In genomic region chr6:111486475-111486874, GRCh38 we compare ENCODE assay signal across 15 cellular contexts. TPM values are rescaled to one million over a fixed set of nuclear protein-coding genes. Genes with fewer than 3 reads are reported as not detected.
DNase-seq lines count a peak whose midpoint lies in the region; ATAC-seq and TF ChIP-seq lines count a peak whose summit lies in the region.
"Had no signal": no experiment of that assay in that cellular context is flagged by ENCODE, and none has a peak within 500 bp of the region (broad histone marks: within the 10 kb centered on the region; RNA-seq: fewer than 3 reads in every experiment).

No MANE protein-coding gene starts in this region.

- peaks cover 56% of the 10 kb centered on the region for H3K4me1 ChIP-seq in BLaER1
- H3K4me1 ChIP-seq in DND-41 (ENCODE audit: insufficient read depth, low read length) = peaks cover 47% of the 10 kb centered on the region
- H3K4me1 ChIP-seq in MM.1S (ENCODE audit: low read length) = peaks cover 17% of the 10 kb centered on the region

- no peak overlapping the region; the same call in 1 of the 2 replicates for H3K27ac ChIP-seq in BLaER1
- H3K27ac ChIP-seq in DND-41 (ENCODE audit: low read length) = peak overlapping the region; percentile 54
- H3K27ac ChIP-seq in MM.1S (ENCODE audit: low read length) = no peak overlapping the region

- H3K9me3 ChIP-seq in BLaER1 = no peaks in the 10 kb centered on the region
- no peaks in the 10 kb centered on the region for H3K9me3 ChIP-seq in DND-41 (ENCODE audit: insufficient read depth, low read length, severe bottlenecking)
- no peaks in the 10 kb centered on the region for H3K9me3 ChIP-seq in MM.1S (replicated peaks; ENCODE audit: insufficient read depth, low read length)
- H3K9me3 ChIP-seq: gastroesophageal sphincter had no signal

- no peaks in the 10 kb centered on the region for H3K27me3 Mint-ChIP-seq in activated naive CD8-positive, alpha-beta T cell treated with anti-CD3 and anti-CD28 coated beads, Interleukin-2, amount 50 U/mL, for 24 hours
- H3K27me3 Mint-ChIP-seq in natural killer cell (ENCODE audit: low read depth in 2 of 2) = no peaks in the 10 kb centered on the region
- no peaks in the 10 kb centered on the region for H3K27me3 Mint-ChIP-seq in stimulated activated memory B cell treated with anti-CD40 and anti-IgM and Interleukin-4, amounts not matched to agents 10 μg/mL and 1 μg/mL and 100 μg/mL, for 72 hours

- H3K27me3 ChIP-seq in BLaER1 = no peaks in the 10 kb centered on the region
- H3K27me3 ChIP-seq in DND-41 (ENCODE audit: insufficient read depth, low read length, poor library complexity) = no peaks in the 10 kb centered on the region
- H3K27me3 ChIP-seq in MM.1S (replicated peaks; ENCODE audit: insufficient read depth, low read length) = no peaks in the 10 kb centered on the region
- H3K27me3 ChIP-seq: gastroesophageal sphincter had no signal

- H3K27ac Mint-ChIP-seq in activated naive CD8-positive, alpha-beta T cell treated with anti-CD3 and anti-CD28 coated beads, Interleukin-2, amount 50 U/mL, for 24 hours = peak overlapping the region; percentile 79
- peak overlapping the region; percentile 78 to 90 for H3K27ac Mint-ChIP-seq in natural killer cell
- no peak overlapping the region for H3K27ac Mint-ChIP-seq in stimulated activated memory B cell treated with anti-CD40 and anti-IgM and Interleukin-4, amounts not matched to agents 10 μg/mL and 1 μg/mL and 100 μg/mL, for 72 hours

- peak overlapping the region; percentile 14 for H3K4me3 Mint-ChIP-seq in activated naive CD8-positive, alpha-beta T cell treated with anti-CD3 and anti-CD28 coated beads, Interleukin-2, amount 50 U/mL, for 24 hours
- no peak overlapping the region for H3K4me3 Mint-ChIP-seq in natural killer cell
- no peak overlapping the region for H3K4me3 Mint-ChIP-seq in stimulated activated memory B cell treated with anti-CD40 and anti-IgM and Interleukin-4, amounts not matched to agents 10 μg/mL and 1 μg/mL and 100 μg/mL, for 72 hours

- TF ChIP-seq CTCF in DND-41 (IDR thresholded peaks at IDR 0.05; ENCODE audit: borderline replicate concordance, extremely low read depth, low read length, poor library complexity, severe bottlenecking) = no peak
- TF ChIP-seq CTCF in natural killer cell (IDR thresholded peaks at IDR 0.05) = no peak
- no peak for TF ChIP-seq CTCF in MM.1S (IDR thresholded peaks at IDR 0.05; ENCODE audit: low read length)

- H3K4me1 Mint-ChIP-seq in activated naive CD8-positive, alpha-beta T cell treated with anti-CD3 and anti-CD28 coated beads, Interleukin-2, amount 50 U/mL, for 24 hours = peaks cover 43% of the 10 kb centered on the region
- H3K4me1 Mint-ChIP-seq in natural killer cell = peaks cover 38 to 39% of the 10 kb centered on the region in 2 donors
- peaks cover 42% of the 10 kb centered on the region for H3K4me1 Mint-ChIP-seq in stimulated activated memory B cell treated with anti-CD40 and anti-IgM and Interleukin-4, amounts not matched to agents 10 μg/mL and 1 μg/mL and 100 μg/mL, for 72 hours

- peaks cover 22% of the 10 kb centered on the region for H3F3A ChIP-seq in MM.1S (ENCODE audit: insufficient read depth, low read length)

- H3K4me3 ChIP-seq in BLaER1 (no peak overlapping the region), DND-41 (ENCODE audit: low read depth in 1 of 2, low read length in 2 of 2) (peak overlapping the region in 1 of 2 experiments; percentile 6; a peak in 1 of 4 replicates), MM.1S (ENCODE audit: low read length) (no peak overlapping the region)
- H3K4me3 ChIP-seq: gastroesophageal sphincter, GM23248 had no signal

- H3K79me2 ChIP-seq in DND-41 (ENCODE audit: insufficient read depth, low read length) (peaks cover 98% of the 10 kb centered on the region), MM.1S (ENCODE audit: low read length) (peaks cover 49% of the 10 kb centered on the region)

- intact Hi-C loops in natural killer cell (cut with micrococcal nuclease) = loop anchor here (10.0 kb wide), 1 partner anchor 558 kb away; no protein-coding TSS in a partner anchor

- peaks cover 34% of the 10 kb centered on the region for H4K20me1 ChIP-seq in BLaER1
- H4K20me1 ChIP-seq in DND-41 (ENCODE audit: insufficient read depth, low read length) = peaks cover 14% of the 10 kb centered on the region; the same call in 1 of the 2 replicates
- no peaks in the 10 kb centered on the region for H4K20me1 ChIP-seq in MM.1S (ENCODE audit: insufficient read depth, low read length)

- no peaks in the 10 kb centered on the region for H3K9me3 Mint-ChIP-seq in activated naive CD8-positive, alpha-beta T cell treated with anti-CD3 and anti-CD28 coated beads, Interleukin-2, amount 50 U/mL, for 24 hours
- no peaks in the 10 kb centered on the region for H3K9me3 Mint-ChIP-seq in natural killer cell
- no peaks in the 10 kb centered on the region for H3K9me3 Mint-ChIP-seq in stimulated activated memory B cell treated with anti-CD40 and anti-IgM and Interleukin-4, amounts not matched to agents 10 μg/mL and 1 μg/mL and 100 μg/mL, for 72 hours

- H3K36me3 ChIP-seq in BLaER1 = peaks cover 21% of the 10 kb centered on the region
- peaks cover 25% of the 10 kb centered on the region for H3K36me3 ChIP-seq in DND-41 (ENCODE audit: insufficient read depth, low read length)
- no peaks in the 10 kb centered on the region; the same call in 1 of the 2 replicates for H3K36me3 ChIP-seq in MM.1S (replicated peaks; ENCODE audit: insufficient read depth, low read length)

- no peaks in the 10 kb centered on the region for H3K9me2 ChIP-seq in MM.1S (replicated peaks; ENCODE audit: insufficient read depth, low read length)

- no peak overlapping the region for H3K9ac ChIP-seq in BLaER1
- H3K9ac ChIP-seq in DND-41 (ENCODE audit: low read depth, low read length) = no peak overlapping the region
- H3K9ac ChIP-seq in MM.1S (ENCODE audit: low read length) = no peak overlapping the region
- H3K9ac ChIP-seq: GM23248 had no signal

- H3K4me2 ChIP-seq in BLaER1 (peak overlapping the region; percentile 88), DND-41 (ENCODE audit: insufficient read depth, low read length) (peak overlapping the region; percentile 45; the same call in 1 of the 2 replicates), MM.1S (ENCODE audit: low read depth, low read length) (no peak overlapping the region)

- no peak for ATAC-seq in DND-41 (ENCODE audit: insufficient read depth, low read depth)
- ATAC-seq in activated naive CD8-positive, alpha-beta T cell treated with anti-CD3 and anti-CD28 coated beads, Interleukin-2, amount 50 U/mL, for 24 hours = no peak
- no peak for ATAC-seq in natural killer cell
- no peak for ATAC-seq in HG02798 (IDR thresholded peaks at IDR 0.05; ENCODE audit: poor library complexity, unreplicated experiment)
- no peak for ATAC-seq in stimulated activated memory B cell treated with anti-CD40 and anti-IgM and Interleukin-4, amounts not matched to agents 10 μg/mL and 1 μg/mL and 100 μg/mL, for 72 hours
- no peak for ATAC-seq in GM18517 (IDR thresholded peaks at IDR 0.05; ENCODE audit: unreplicated experiment)
- ATAC-seq: gastroesophageal sphincter, HepG2 had no signal

- H3K36me3 Mint-ChIP-seq in activated naive CD8-positive, alpha-beta T cell treated with anti-CD3 and anti-CD28 coated beads, Interleukin-2, amount 50 U/mL, for 24 hours (ENCODE audit: low read depth) = peaks cover 20% of the 10 kb centered on the region
- H3K36me3 Mint-ChIP-seq in natural killer cell = no peaks in the 10 kb centered on the region
- peaks cover 21% of the 10 kb centered on the region for H3K36me3 Mint-ChIP-seq in stimulated activated memory B cell treated with anti-CD40 and anti-IgM and Interleukin-4, amounts not matched to agents 10 μg/mL and 1 μg/mL and 100 μg/mL, for 72 hours

- DNase-seq in DND-41 (no peak), natural killer cell (no peak), MM.1S (no peak)
- DNase-seq in activated naive CD8-positive, alpha-beta T cell treated with anti-CD3 and anti-CD28 coated beads, Interleukin-2, amount 50 U/mL, for 24 hours = no peak
- DNase-seq: DMS79; GM23248; NCI-H1092 treated with DMSO at 0.1 percent for 48 hours; stimulated activated naive CD4-positive, alpha-beta T cell; T-helper 9 cell had no signal

- H2AFZ ChIP-seq in DND-41 (ENCODE audit: low read depth, low read length) (no peak overlapping the region), MM.1S (ENCODE audit: low read length) (no peak overlapping the region)
- H2AFZ ChIP-seq: GM23248 had no signal

RNA-seq across cellular contexts. Expression of gene REV3L, which starts 3.5 kb away (rescaled TPM):
- 10 to 100 TPM; 18.1 to 25.5 (median 22.7) TPM for total RNA-seq in natural killer cell
